ENCODE assay signal across 19 cellular contexts in genomic region chr12:17489452-17489851, GRCh38.
DNase-seq lines count a peak whose midpoint lies in the region; ATAC-seq, FAIRE-seq and TF ChIP-seq lines count a peak whose summit lies in the region.
"Had no signal": no experiment of that assay in that cellular context is flagged by ENCODE, and none has a peak within 500 bp of the region (broad histone marks: within the 10 kb centered on the region; RNA-seq: fewer than 3 reads in every experiment).

No MANE protein-coding gene starts in this region.

- peak; percentile 15; the same call in 1 of the 2 replicates for TF ChIP-seq CTCF in GM12875 (IDR thresholded peaks at IDR 0.05; ENCODE audit: borderline replicate concordance, insufficient read depth, low read depth, low read length)
- no peak for TF ChIP-seq CTCF in bronchial epithelial cell (IDR thresholded peaks at IDR 0.05; ENCODE audit: insufficient read depth, low read length, severe bottlenecking)

- DNase-seq in Jurkat, Clone E6-1 (ENCODE audit: low read depth, low spot score), result peak; percentile 5
- no peak for DNase-seq in bronchial epithelial cell (ENCODE audit: low read depth)
- DNase-seq in iPS-NIHi7 (ENCODE audit: extremely low spot score), result peak; percentile 12
- DNase-seq in NCI-H1092 treated with DMSO at 0.1 percent for 48 hours (lab: John Stamatoyannopoulos, UW), result no peak
- DNase-seq in D341Med (ENCODE audit: low spot score), result no peak
- DNase-seq: ACHN, AML-193, DMS79, GOT3, NCI-H1105, NCI-H187 treated with DMSO at 0.1 percent for 48 hours, NCI-H345, T-cell had no signal

- peak; percentile 73 for FAIRE-seq in bronchial epithelial cell (lab: Jason Lieb, UNC)
- FAIRE-seq: GM12878, GM18507 had no signal

- H3K4me3 ChIP-seq in GM12875 (ENCODE audit: low read depth, low read length) (no peak overlapping the region), bronchial epithelial cell (ENCODE audit: low read depth, low read length) (no peak overlapping the region)
- H3K4me3 ChIP-seq in Jurkat, Clone E6-1 (ENCODE audit: low read length), result no peak overlapping the region
- H3K4me3 ChIP-seq: GM12878, SK-N-MC had no signal

- no peaks in the 10 kb centered on the region for H3K27me3 ChIP-seq in bronchial epithelial cell (ENCODE audit: control insufficient read depth, insufficient read depth, low read length)

- ATAC-seq in GM18498 (IDR thresholded peaks at IDR 0.05; ENCODE audit: unreplicated experiment) (no peak), GM19035 (IDR thresholded peaks at IDR 0.05; ENCODE audit: unreplicated experiment) (no peak)
- ATAC-seq: GM12878, T-cell had no signal

- no peaks in the 10 kb centered on the region for H3K36me3 ChIP-seq in bronchial epithelial cell (ENCODE audit: control insufficient read depth, insufficient read depth, low read length)

Comparison
In these comparisons a context has a peak if more than half of its experiments do, and no peak if none do; other contexts are left out.
1. DNase-seq: peak in Jurkat, Clone E6-1 (single experiment) and iPS-NIHi7 (single experiment); none in bronchial epithelial cell (single experiment), NCI-H1092 treated with DMSO at 0.1 percent for 48 hours (single experiment) and D341Med (single experiment).